ENCODE assay signal across 1 cellular context in the genomic region with DNA sequence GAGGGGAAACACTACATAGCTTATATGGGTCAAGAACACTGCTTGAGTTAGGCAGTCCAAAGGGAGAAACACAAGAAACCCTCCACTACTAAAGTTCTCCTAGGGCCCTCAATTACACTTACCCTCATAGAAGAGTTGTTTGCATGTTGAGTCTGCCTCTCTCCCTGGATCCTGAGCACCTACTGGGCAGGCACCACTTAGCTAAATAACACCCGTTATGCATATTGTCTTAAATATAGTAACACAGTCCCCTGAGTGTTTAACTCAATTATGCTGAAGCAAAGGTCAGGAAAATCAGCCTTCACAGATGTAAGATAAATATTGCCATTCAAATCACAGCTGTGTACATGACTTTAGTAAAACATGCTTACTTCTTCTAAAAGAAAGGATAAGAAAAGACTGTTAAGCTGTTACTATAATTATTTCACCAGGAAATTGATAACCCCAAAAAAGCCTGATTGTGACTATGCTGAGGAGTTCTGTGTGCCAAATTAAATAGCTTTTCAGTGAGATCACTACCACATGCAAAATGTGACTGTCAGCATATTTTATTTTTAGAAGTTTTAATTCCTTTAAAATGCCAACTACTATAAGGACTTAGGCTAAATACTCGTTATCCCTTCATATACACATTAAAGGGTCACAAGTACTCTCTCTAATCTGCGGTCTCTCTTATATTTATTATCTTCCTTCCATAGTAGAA.
TF ChIP-seq lines count a peak whose summit lies in the region.

No MANE protein-coding gene starts in this region.

TF ChIP-seq in H1, 55 proteins besides CTCF, POLR2A, EP300 and RAD21 (continued from another document):
- no peak for TF ChIP-seq POLR2AphosphoS5 (IDR thresholded peaks at IDR 0.05; ENCODE audit: low read depth, low read length)
- TF ChIP-seq CTBP2 (IDR thresholded peaks at IDR 0.05; ENCODE audit: borderline replicate concordance, insufficient read depth, insufficient read length, low read length), result no peak
- no peak for TF ChIP-seq TEAD4 (IDR thresholded peaks at IDR 0.05; ENCODE audit: low read depth, low read length)
